Comparison of ENCODE assay signal across 8 cellular contexts in genomic region chr6:129672883-129673631, GRCh38. TPM values are rescaled to one million over a fixed set of nuclear protein-coding genes. Genes with fewer than 3 reads are reported as not detected.
DNase-seq lines count a peak whose midpoint lies in the region; ATAC-seq and TF ChIP-seq lines count a peak whose summit lies in the region.

No MANE protein-coding gene starts in this region.

- peak overlapping the region; percentile 80 for H3K27ac ChIP-seq in SK-N-MC
- H3K27ac ChIP-seq in skeletal muscle tissue (ENCODE audit: low read depth, low read length): peak overlapping the region; percentile 62

- no peak overlapping the region for H3K4me3 ChIP-seq in AG09309 (ENCODE audit: control insufficient read depth, low read depth, low read length)
- peak overlapping the region; percentile 2 for H3K4me3 ChIP-seq in SK-N-MC
- no peak overlapping the region for H3K4me3 ChIP-seq in fibroblast of mammary gland (ENCODE audit: control insufficient read depth, low read depth, low read length)
- no peak overlapping the region for H3K4me3 ChIP-seq in skeletal muscle tissue (ENCODE audit: low read length in 3 of 3)

- DNase-seq in AG09309 (ENCODE audit: low read depth): peak; percentile 45
- DNase-seq in SK-N-MC (ENCODE audit: low read depth, low spot score): no peak
- DNase-seq in fibroblast of mammary gland (ENCODE audit: low read depth): peak; percentile 77
- no peak for DNase-seq in NCI-H146 (lab: John Stamatoyannopoulos, UW)
- no peak for DNase-seq in NCI-H524 treated with DMSO at 0.1 percent for 48 hours (lab: John Stamatoyannopoulos, UW)

- ATAC-seq in GM18907 (IDR thresholded peaks at IDR 0.05; ENCODE audit: unreplicated experiment) (peak; percentile 75), HG03095 (IDR thresholded peaks at IDR 0.05; ENCODE audit: unreplicated experiment) (peak; percentile 67)

- TF ChIP-seq CTCF in AG09309 (IDR thresholded peaks at IDR 0.05; ENCODE audit: control insufficient read depth, insufficient read depth, low read depth, low read length, missing control alignments) (no peak), fibroblast of mammary gland (conservative IDR thresholded peaks at IDR 0.05; ENCODE audit: control insufficient read depth, insufficient read depth, low read depth, low read length) (no peak)

- H3K9ac ChIP-seq in SK-N-MC (ENCODE audit: insufficient read length): peak overlapping the region; percentile 48
- peak overlapping the region in 1 of 3 donors; percentile 19 for H3K9ac ChIP-seq in skeletal muscle tissue (ENCODE audit: low read depth in 1 of 3, low read length in 3 of 3)

- H3K4me1 ChIP-seq in skeletal muscle tissue (ENCODE audit: control insufficient read depth in 3 of 3, insufficient read depth in 3 of 3, low read length in 3 of 3): peaks cover 11 to 23% (median 21%) of the 10 kb centered on the region in 3 donors

- H3K9me3 ChIP-seq in SK-N-MC (ENCODE audit: low read depth, low read length): no peaks in the 10 kb centered on the region
- H3K9me3 ChIP-seq in skeletal muscle tissue (ENCODE audit: control insufficient read depth in 3 of 3, low read length in 3 of 3): no peaks in the 10 kb centered on the region

- H3K36me3 ChIP-seq in SK-N-MC (ENCODE audit: insufficient read depth, low read length): no peaks in the 10 kb centered on the region
- H3K36me3 ChIP-seq in skeletal muscle tissue (ENCODE audit: control insufficient read depth in 3 of 3, insufficient read depth in 3 of 3, low read length in 3 of 3): no peaks in the 10 kb centered on the region

- no peaks in the 10 kb centered on the region for H3K27me3 ChIP-seq in skeletal muscle tissue (ENCODE audit: control insufficient read depth in 3 of 3, insufficient read depth in 3 of 3, low read length in 3 of 3)

RNA-seq across cellular contexts. Expression of gene ARHGAP18, which starts 36.9 kb away (rescaled TPM):
- total RNA-seq in skeletal muscle tissue: 12.5 TPM

Comparison
In these comparisons a context has a peak if more than half of its experiments do, and no peak if none do; other contexts are left out.
1. DNase-seq: peak in AG09309 (single experiment) and fibroblast of mammary gland (single experiment); none in SK-N-MC (single experiment), NCI-H146 (single experiment) and NCI-H524 treated with DMSO at 0.1 percent for 48 hours (single experiment).